ENCODE assay signal across 8 cellular contexts in genomic region chr20:9912858-9913434, GRCh38.
DNase-seq lines count a peak whose midpoint lies in the region; ATAC-seq and TF ChIP-seq lines count a peak whose summit lies in the region.
"Had no signal": no experiment of that assay in that cellular context is flagged by ENCODE, and none has a peak within 500 bp of the region (broad histone marks: within the 10 kb centered on the region; RNA-seq: fewer than 3 reads in every experiment).

No MANE protein-coding gene starts in this region.

- H3K4me1 Mint-ChIP-seq in activated CD4-positive, alpha-beta memory T cell treated with anti-CD3 and anti-CD28 coated beads for 36 hours (ENCODE audit: low read depth), result peaks cover 2% of the 10 kb centered on the region

- peak; percentile 70 for ATAC-seq in GM21717 (IDR thresholded peaks at IDR 0.05; ENCODE audit: unreplicated experiment)

- H3K27me3 Mint-ChIP-seq in activated CD4-positive, alpha-beta memory T cell treated with anti-CD3 and anti-CD28 coated beads for 36 hours, result peaks cover 14% of the 10 kb centered on the region

- H3K9me3 Mint-ChIP-seq in activated CD4-positive, alpha-beta memory T cell treated with anti-CD3 and anti-CD28 coated beads for 36 hours, result no peaks in the 10 kb centered on the region

- CTCF ChIA-PET in activated CD4-positive, alpha-beta memory T cell treated with anti-CD3 and anti-CD28 coated beads for 36 hours (lab: Charles Lee), result interaction anchor here (0.7 to 5.6 kb wide), 8 partner anchors 9 to 938 kb away, joined by 3 to 46 read pairs (median 3); no protein-coding TSS in a partner anchor

- no peak overlapping the region for H3K27ac Mint-ChIP-seq in activated CD4-positive, alpha-beta memory T cell treated with anti-CD3 and anti-CD28 coated beads for 36 hours
- H3K27ac Mint-ChIP-seq: activated naive CD8-positive, alpha-beta T cell had no signal

- DNase-seq in ELF-1 (ENCODE audit: low read depth, low spot score) (peak; percentile 52), NCI-H2029 (lab: John Stamatoyannopoulos, UW) (peak; percentile 7), fibroblast of the aortic adventitia (ENCODE audit: low read depth) (peak; percentile 53), posterior cingulate gyrus (peak in 7 of 10 donors; percentile 24 to 75 (median 66)), GM19240 (ENCODE audit: insufficient read length, low spot score) (no peak)
- DNase-seq in activated CD4-positive, alpha-beta memory T cell treated with anti-CD3 and anti-CD28 coated beads for 36 hours, result peak; percentile 28

- H3K4me3 ChIP-seq in fibroblast of the aortic adventitia (ENCODE audit: low read depth, low read length), result no peak overlapping the region

- H3K4me3 Mint-ChIP-seq in activated CD4-positive, alpha-beta memory T cell treated with anti-CD3 and anti-CD28 coated beads for 36 hours, result no peak overlapping the region
- H3K4me3 Mint-ChIP-seq: activated naive CD8-positive, alpha-beta T cell had no signal

- POLR2A ChIA-PET in activated CD4-positive, alpha-beta memory T cell treated with anti-CD3 and anti-CD28 coated beads for 36 hours (lab: Charles Lee), result no interaction called here

- peak; percentile 81 for TF ChIP-seq CTCF in fibroblast of the aortic adventitia (IDR thresholded peaks at IDR 0.05; ENCODE audit: insufficient read depth, low read length)

- intact Hi-C loops in activated CD4-positive, alpha-beta memory T cell treated with anti-CD3 and anti-CD28 coated beads for 36 hours (cut with micrococcal nuclease), result loop anchor here (5.0 kb wide), 1 partner anchor 506 kb away; no protein-coding TSS in a partner anchor
- intact Hi-C loops in posterior cingulate gyrus (cut with DNase I), result loop anchor here (1.0 kb wide), 1 partner anchor 296 kb away; no protein-coding TSS in a partner anchor

- no peaks in the 10 kb centered on the region for H3K36me3 Mint-ChIP-seq in activated CD4-positive, alpha-beta memory T cell treated with anti-CD3 and anti-CD28 coated beads for 36 hours
- H3K36me3 Mint-ChIP-seq: activated naive CD8-positive, alpha-beta T cell had no signal
